9 cellular contexts compared by ENCODE assay signal in the genomic region with DNA sequence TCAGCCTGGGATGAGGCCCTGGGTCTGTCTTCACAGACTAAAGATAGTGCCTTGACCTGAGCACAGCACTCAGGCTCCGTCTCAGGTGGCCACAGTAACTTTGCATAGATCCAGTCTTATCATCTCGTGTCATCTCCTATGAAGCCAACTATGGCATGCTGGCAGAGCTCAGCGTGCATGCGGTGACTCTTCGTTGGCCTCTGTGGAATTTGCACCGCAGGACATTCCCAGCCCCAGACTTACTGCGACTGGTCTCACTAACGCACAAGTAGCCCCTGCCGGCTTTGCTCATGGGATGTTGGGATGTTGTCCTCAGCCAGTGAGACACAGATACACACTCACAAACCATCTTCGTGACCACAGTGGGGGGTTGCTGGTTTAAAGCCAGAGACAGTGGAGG.
"Had no signal": no experiment of that assay in that cellular context is flagged by ENCODE, and none has a peak within 500 bp of the region (broad histone marks: within the 10 kb centered on the region; RNA-seq: fewer than 3 reads in every experiment).

No MANE protein-coding gene starts in this region.

- ATAC-seq: stimulated activated memory B cell treated with anti-CD40 and anti-IgM and Interleukin-4, amounts not matched to agents 10 μg/mL and 1 μg/mL and 100 μg/mL, for 72 hours had no signal

- H3K27ac ChIP-seq: cardiac muscle cell, SK-N-MC, tibial nerve had no signal

- H3K9me3 ChIP-seq: tibial nerve had no signal

- H3K27me3 ChIP-seq: cardiac muscle cell, tibial nerve had no signal

- H3K4me3 ChIP-seq: cardiac muscle cell, SK-N-MC, tibial nerve had no signal

- H3K36me3 ChIP-seq: cardiac muscle cell, tibial nerve had no signal

- DNase-seq: activated CD4-positive, alpha-beta T cell treated with anti-CD3 and anti-CD28 coated beads, Interleukin-2, amount 50 U/mL, for 48 hours; activated CD4-positive, CD25-positive, alpha-beta regulatory T cell treated with anti-CD3 and anti-CD28 coated beads, Interleukin-2, amount 50 U/mL, for 72 hours; activated naive CD4-positive, alpha-beta T cell treated with anti-CD3 and anti-CD28 coated beads for 36 hours; mammary epithelial cell; T1000 had no signal
